Comparison of ENCODE assay signal across 9 cellular contexts in genomic region chr3:42660898-42661297, GRCh38. TPM values are rescaled to one million over a fixed set of nuclear protein-coding genes. Genes with fewer than 3 reads are reported as not detected.
DNase-seq lines count a peak whose midpoint lies in the region; ATAC-seq and TF ChIP-seq lines count a peak whose summit lies in the region.
"Had no signal": no experiment of that assay in that cellular context is flagged by ENCODE, and none has a peak within 500 bp of the region (broad histone marks: within the 10 kb centered on the region; RNA-seq: fewer than 3 reads in every experiment).

No MANE protein-coding gene starts in this region.

- no peak overlapping the region for H3K27ac ChIP-seq in SK-N-SH (ENCODE audit: low read depth in 2 of 2, low read length in 1 of 2)

- no peaks in the 10 kb centered on the region for H3K27me3 ChIP-seq in SK-N-SH (ENCODE audit: insufficient read depth)

- H3K27ac Mint-ChIP-seq in activated naive CD4-positive, alpha-beta T cell treated with anti-CD3 and anti-CD28 coated beads, Interleukin-2, amount 50 U/mL, for 72 hours = peak overlapping the region; percentile 32 to 61
- no peak overlapping the region for H3K27ac Mint-ChIP-seq in chondrocyte (ENCODE audit: unreplicated experiment)

- no peaks in the 10 kb centered on the region for H3K9me2 ChIP-seq in SK-N-SH

- no peaks in the 10 kb centered on the region for H3K9me3 Mint-ChIP-seq in activated naive CD4-positive, alpha-beta T cell treated with anti-CD3 and anti-CD28 coated beads, Interleukin-2, amount 50 U/mL, for 72 hours
- H3K9me3 Mint-ChIP-seq in chondrocyte (ENCODE audit: low read depth) = no peaks in the 10 kb centered on the region

- H3K27me3 Mint-ChIP-seq in chondrocyte (ENCODE audit: low read depth) = no peaks in the 10 kb centered on the region

- H3F3A ChIP-seq in SK-N-SH (replicated peaks; ENCODE audit: insufficient read depth) = no peaks in the 10 kb centered on the region

- POLR2A ChIA-PET in SK-N-SH (lab: Yijun Ruan, JAX) = interaction anchor here (0.5 kb wide), 1 partner anchor 69 kb away, joined by 4 read pairs; no protein-coding TSS in a partner anchor

- no peak for TF ChIP-seq EP300 in SK-N-SH (IDR thresholded peaks at IDR 0.05; ENCODE audit: borderline replicate concordance in 1 of 2, low read depth in 1 of 2, low read length in 1 of 2)

- no peak overlapping the region for H3K9ac ChIP-seq in SK-N-SH

- H3K79me2 ChIP-seq in SK-N-SH (ENCODE audit: insufficient read depth) = peaks cover 12% of the 10 kb centered on the region; the same call in 1 of the 2 replicates

- CTCF ChIA-PET in SK-N-SH (lab: Yijun Ruan, JAX) = interaction anchor here (1.7 kb wide), 1 partner anchor 84 kb away, joined by 6 read pairs; no protein-coding TSS in a partner anchor

- no peaks in the 10 kb centered on the region for H3K36me3 Mint-ChIP-seq in activated naive CD4-positive, alpha-beta T cell treated with anti-CD3 and anti-CD28 coated beads, Interleukin-2, amount 50 U/mL, for 72 hours
- H3K36me3 Mint-ChIP-seq in chondrocyte (ENCODE audit: low read depth) = peaks cover 18% of the 10 kb centered on the region

- H3K4me3 Mint-ChIP-seq in chondrocyte (ENCODE audit: unreplicated experiment) = no peak overlapping the region

- no peak overlapping the region for H3K4me2 ChIP-seq in SK-N-SH

- H3K9me3 ChIP-seq in SK-N-SH = no peaks in the 10 kb centered on the region

- ATAC-seq in activated naive CD4-positive, alpha-beta T cell treated with anti-CD3 and anti-CD28 coated beads, Interleukin-2, amount 50 U/mL, for 72 hours = peak in 1 of 2 donors; percentile 48
- no peak for ATAC-seq in HG02970 (IDR thresholded peaks at IDR 0.05; ENCODE audit: low FRiP score, unreplicated experiment)

- peaks cover 0 to 2% of the 10 kb centered on the region in 2 experiments; a peak in 1 of 4 replicates for H3K4me1 ChIP-seq in SK-N-SH (ENCODE audit: control insufficient read depth in 1 of 2, insufficient read depth in 2 of 2, low read depth in 1 of 2, low read length in 1 of 2)

- H3K36me3 ChIP-seq in SK-N-SH (replicated peaks in 1 of 2; ENCODE audit: control insufficient read depth in 1 of 2, insufficient read depth in 2 of 2, low read length in 1 of 2) = peaks cover 0 to 27% of the 10 kb centered on the region in 2 experiments

- WGBS in SK-N-SH (ENCODE audit: low lambda C conversion rate) = 93% methylated on average over 3 of the region's 4 CpGs

- peaks cover 11% of the 10 kb centered on the region for H3K4me1 Mint-ChIP-seq in chondrocyte (ENCODE audit: low read depth)

- peaks cover 8% of the 10 kb centered on the region; the same call in 1 of the 2 replicates for H4K20me1 ChIP-seq in SK-N-SH (ENCODE audit: insufficient read depth)

- no peak overlapping the region for H2AFZ ChIP-seq in SK-N-SH (ENCODE audit: low read depth)

- peak; percentile 13 for TF ChIP-seq CTCF in chondrocyte (IDR thresholded peaks at IDR 0.05)
- TF ChIP-seq CTCF in SK-N-SH (IDR thresholded peaks at IDR 0.05) = no peak

- H3K4me3 ChIP-seq in SK-N-SH (ENCODE audit: low read depth in 2 of 2, low read length in 1 of 2) = no peak overlapping the region

- no peak for TF ChIP-seq RAD21 in SK-N-SH (IDR thresholded peaks at IDR 0.05; ENCODE audit: low read length)

- DNase-seq in activated naive CD4-positive, alpha-beta T cell treated with anti-CD3 and anti-CD28 coated beads, Interleukin-2, amount 50 U/mL, for 72 hours (ENCODE audit: low spot score in 2 of 2) = no peak
- no peak for DNase-seq in activated naive CD4-positive, alpha-beta T cell treated with Interleukin-2 at 50 U/mL for 16 hours
- DNase-seq in NCI-H1694 treated with DMSO at 0.1 percent for 48 hours (lab: John Stamatoyannopoulos, UW) (peak; percentile 10), chondrocyte (ENCODE audit: low spot score) (no peak), superior temporal gyrus (ENCODE audit: extremely low spot score) (peak; percentile 24), NCI-H2227 treated with DMSO at 0.1 percent for 48 hours (lab: John Stamatoyannopoulos, UW) (no peak), SK-N-SH (no peak)
- DNase-seq: NCI-H1092 had no signal

TF ChIP-seq in SK-N-SH, 30 proteins besides CTCF, POLR2A, EP300 and RAD21:
- TF ChIP-seq PBX3 (IDR thresholded peaks at IDR 0.05) = no peak
- no peak for TF ChIP-seq SMC3 (IDR thresholded peaks at IDR 0.05; ENCODE audit: low read depth, low read length)
- TF ChIP-seq FOXM1 (IDR thresholded peaks at IDR 0.05; ENCODE audit: low read depth) = no peak
- no peak for TF ChIP-seq NFIC (IDR thresholded peaks at IDR 0.05; ENCODE audit: borderline replicate concordance)
- no peak for TF ChIP-seq TEAD4 (IDR thresholded peaks at IDR 0.05; ENCODE audit: borderline replicate concordance, insufficient read depth)
- no peak for TF ChIP-seq MXI1 (IDR thresholded peaks at IDR 0.05; ENCODE audit: low read depth, low read length)
- TF ChIP-seq RCOR1 (IDR thresholded peaks at IDR 0.05; ENCODE audit: low read length) = no peak
- TF ChIP-seq USF1 (IDR thresholded peaks at IDR 0.05; ENCODE audit: borderline replicate concordance, low read depth) = no peak
- no peak for TF ChIP-seq RFX5 (IDR thresholded peaks at IDR 0.05; ENCODE audit: low read length)
- no peak for TF ChIP-seq USF2 (IDR thresholded peaks at IDR 0.05; ENCODE audit: borderline replicate concordance, low read depth, low read length)
- TF ChIP-seq TCF12 (IDR thresholded peaks at IDR 0.05) = no peak
- TF ChIP-seq MEF2A (IDR thresholded peaks at IDR 0.05; ENCODE audit: borderline replicate concordance, low read depth) = no peak
- no peak for TF ChIP-seq FOXJ3 (CRISPR knock-in tag; IDR thresholded peaks at IDR 0.05)
- no peak for TF ChIP-seq SIN3A (IDR thresholded peaks at IDR 0.05; ENCODE audit: borderline replicate concordance, low read depth, low read length)
- no peak for TF ChIP-seq RXRA (IDR thresholded peaks at IDR 0.05; ENCODE audit: borderline replicate concordance, low read depth)

RNA-seq across cellular contexts. Expression of gene ZBTB47, which starts 7.4 kb away (rescaled TPM):
- 1 to 10 TPM in 1 of 2 donors, under 1 TPM in 1; 0.34 to 1.8 TPM for total RNA-seq in activated naive CD4-positive, alpha-beta T cell treated with anti-CD3 and anti-CD28 coated beads, Interleukin-2, amount 50 U/mL, for 72 hours
- 38.8 to 44.4 TPM (median 40.0 TPM) in 3 replicates for total RNA-seq in chondrocyte
- polyA plus RNA-seq in SK-N-SH (2012; rRNA removed) = 9.9 and 13.0 TPM in 2 replicates
- 4.3 and 7.4 TPM in 2 replicates for polyA plus RNA-seq in SK-N-SH (2012; cell fraction: cytosol; rRNA removed)
- 18.6 and 21.5 TPM in 2 replicates for polyA plus RNA-seq in SK-N-SH (2012; cell fraction: nucleus; rRNA removed)

RNA-seq across cellular contexts. Expression of gene KLHL40, which starts 24.4 kb away (rescaled TPM):
- not detected for total RNA-seq in activated naive CD4-positive, alpha-beta T cell treated with anti-CD3 and anti-CD28 coated beads, Interleukin-2, amount 50 U/mL, for 72 hours
- total RNA-seq in chondrocyte = not detected in 3 replicates
- polyA plus RNA-seq in SK-N-SH (2012; rRNA removed) = not detected in 2 replicates
- not detected in 2 replicates for polyA plus RNA-seq in SK-N-SH (2012; cell fraction: cytosol; rRNA removed)
- polyA plus RNA-seq in SK-N-SH (2012; cell fraction: nucleus; rRNA removed) = not detected in 2 replicates

RNA-seq across cellular contexts. Expression of gene HHATL, which starts 41.7 kb away (rescaled TPM):
- total RNA-seq in activated naive CD4-positive, alpha-beta T cell treated with anti-CD3 and anti-CD28 coated beads, Interleukin-2, amount 50 U/mL, for 72 hours = not detected
- total RNA-seq in chondrocyte = not detected in 3 replicates
- polyA plus RNA-seq in SK-N-SH (2012; rRNA removed) = not detected in 2 replicates
- not detected in 2 replicates for polyA plus RNA-seq in SK-N-SH (2012; cell fraction: cytosol; rRNA removed)
- polyA plus RNA-seq in SK-N-SH (2012; cell fraction: nucleus; rRNA removed) = 0.09 TPM in 1 of 2 replicates, not detected in the other

Comparison
In these comparisons a context has a peak if more than half of its experiments do, and no peak if none do; other contexts are left out.
1. DNase-seq: peak in NCI-H1694 treated with DMSO at 0.1 percent for 48 hours (single experiment) and superior temporal gyrus (single experiment); none in activated naive CD4-positive, alpha-beta T cell treated with anti-CD3 and anti-CD28 coated beads, Interleukin-2, amount 50 U/mL, for 72 hours (0 of 2), activated naive CD4-positive, alpha-beta T cell treated with Interleukin-2 at 50 U/mL for 16 hours (single experiment), chondrocyte (single experiment), NCI-H2227 treated with DMSO at 0.1 percent for 48 hours (single experiment) and SK-N-SH (single experiment).
2. RNA of gene ZBTB47, which starts 7.4 kb away (total RNA-seq): 38.8 to 44.4 TPM in chondrocyte; 0.34 to 1.8 TPM in activated naive CD4-positive, alpha-beta T cell treated with anti-CD3 and anti-CD28 coated beads, Interleukin-2, amount 50 U/mL, for 72 hours; every median in the first group is over 10 times any median in the second.